Comparison of ENCODE assay signal across 9 cellular contexts in the genomic region with DNA sequence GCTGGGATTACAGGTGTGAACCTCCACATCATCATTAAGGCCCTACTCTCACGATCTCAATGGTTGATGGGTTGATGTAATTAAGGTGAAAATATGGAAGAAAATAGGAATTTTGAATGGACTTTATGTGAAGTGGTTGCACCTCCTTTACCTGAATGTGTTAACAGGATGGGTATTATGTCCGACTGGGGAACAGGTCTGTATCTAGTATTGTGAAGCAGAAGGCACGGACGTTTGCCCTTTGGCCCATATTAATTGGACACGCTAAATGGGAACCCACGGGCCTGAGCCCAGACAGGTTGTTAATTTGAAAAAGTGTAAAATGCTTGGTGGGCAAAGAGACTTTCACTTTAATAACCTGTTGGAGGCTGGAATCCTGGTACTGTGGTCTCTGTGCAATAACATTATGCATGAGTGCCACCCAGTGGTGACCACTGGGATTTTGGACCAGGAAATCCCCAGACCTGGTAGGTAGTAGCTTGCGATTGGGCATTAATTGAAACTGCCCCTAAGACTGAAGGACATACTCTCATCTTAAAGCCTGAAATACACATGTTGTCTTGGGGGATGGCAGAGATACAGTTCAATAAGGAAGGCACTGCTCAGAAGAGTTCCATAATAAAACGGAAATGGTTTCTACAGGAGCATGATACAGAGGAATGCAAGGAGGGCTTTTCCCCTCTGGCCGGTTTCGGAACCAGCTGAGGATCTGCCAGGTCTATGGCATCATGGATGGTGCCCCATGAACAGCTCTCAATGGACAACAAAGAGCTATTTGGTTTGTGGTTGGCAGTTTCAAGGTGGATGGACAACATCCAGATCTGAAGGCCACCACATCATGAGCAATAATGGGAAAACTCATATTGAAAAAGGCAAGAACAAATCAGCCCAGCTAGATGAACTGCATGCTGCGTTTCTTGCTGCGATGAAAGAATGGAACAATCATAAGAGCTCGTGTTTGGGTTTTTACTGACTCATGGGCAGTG. TPM values are rescaled to one million over a fixed set of nuclear protein-coding genes. Genes with fewer than 3 reads are reported as not detected.
A peak's percentile ranks its signal among the peaks of the same experiment; 100 is the strongest.
DNase-seq lines count a peak whose midpoint lies in the region; ATAC-seq and TF ChIP-seq lines count a peak whose summit lies in the region.
"Had no signal": no experiment of that assay in that cellular context is flagged by ENCODE, and none has a peak within 500 bp of the region (broad histone marks: within the 10 kb centered on the region; RNA-seq: fewer than 3 reads in every experiment).

No MANE protein-coding gene starts in this region.

- no peak overlapping the region for H3K27ac Mint-ChIP-seq in chondrocyte (ENCODE audit: unreplicated experiment)

- H3K4me3 Mint-ChIP-seq in chondrocyte (ENCODE audit: unreplicated experiment), result no peak overlapping the region

- no peak overlapping the region for H3K4me2 ChIP-seq in DOHH2 (ENCODE audit: low read length)

- no peak overlapping the region for H3K27ac ChIP-seq in DOHH2 (ENCODE audit: low read depth, low read length)
- H3K27ac ChIP-seq in left lung, result no peak overlapping the region
- H3K27ac ChIP-seq: epithelial cell of prostate had no signal

- DNase-seq in NCI-H345 treated with DMSO at 0.1 percent for 48 hours (lab: John Stamatoyannopoulos, UW; ENCODE audit: unreplicated experiment) (peak; percentile 37), chondrocyte (ENCODE audit: low spot score) (no peak), left lung (peak in 1 of 2 donors; percentile 64), mesenteric fat pad (ENCODE audit: low spot score) (no peak)
- DNase-seq in activated CD4-positive, alpha-beta T cell treated with anti-CD3 and anti-CD28 coated beads for 4 hours, result peak; percentile 58 to 78
- DNase-seq in stimulated activated CD4-positive, alpha-beta T cell treated with anti-CD3 and anti-CD28 coated beads, TNF-alpha, amount 100 ng/mL, for 1 hour (ENCODE audit: low read depth in 3 of 3, low spot score in 1 of 3), result peak; percentile 53 to 59 (median 59)

- no peaks in the 10 kb centered on the region for H3F3A ChIP-seq in DOHH2 (ENCODE audit: control insufficient read depth, insufficient read depth)

- H3K36me3 Mint-ChIP-seq in chondrocyte (ENCODE audit: low read depth), result peaks cover 1% of the 10 kb centered on the region

- H3K27me3 Mint-ChIP-seq in chondrocyte (ENCODE audit: low read depth), result peaks cover 24% of the 10 kb centered on the region

- peaks cover 13% of the 10 kb centered on the region for H3K4me1 ChIP-seq in DOHH2 (ENCODE audit: control insufficient read depth, low read length)
- H3K4me1 ChIP-seq in left lung, result peaks cover 0 to 7% of the 10 kb centered on the region in 2 donors

- no peaks in the 10 kb centered on the region for H3K9me2 ChIP-seq in DOHH2 (replicated peaks; ENCODE audit: control insufficient read depth, low read length)

- peaks cover 10% of the 10 kb centered on the region for H3K9me3 Mint-ChIP-seq in chondrocyte (ENCODE audit: low read depth)

- H3K27me3 ChIP-seq in DOHH2 (ENCODE audit: control insufficient read depth, low read length) (peaks cover 15% of the 10 kb centered on the region), left lung (peaks cover 0 to 8% of the 10 kb centered on the region in 2 donors)

- peaks cover 6% of the 10 kb centered on the region for H3K4me1 Mint-ChIP-seq in chondrocyte (ENCODE audit: low read depth)

- H4K20me1 ChIP-seq in DOHH2 (ENCODE audit: control insufficient read depth, insufficient read depth, low read depth, low read length), result no peaks in the 10 kb centered on the region

- peak; percentile 91 for TF ChIP-seq CTCF in DOHH2 (IDR thresholded peaks at IDR 0.05; ENCODE audit: low read depth, low read length, poor library complexity, severe bottlenecking)
- peak; percentile 93 for TF ChIP-seq CTCF in chondrocyte (IDR thresholded peaks at IDR 0.05)
- peak; percentile 86 to 88 for TF ChIP-seq CTCF in left lung (IDR thresholded peaks at IDR 0.05)

- H3K36me3 ChIP-seq in DOHH2 (ENCODE audit: control insufficient read depth, low read length) (no peaks in the 10 kb centered on the region), left lung (no peaks in the 10 kb centered on the region)

- no peaks in the 10 kb centered on the region for H3K9me3 ChIP-seq in DOHH2 (ENCODE audit: control insufficient read depth, insufficient read depth, low read length)
- H3K9me3 ChIP-seq in left lung, result peaks cover 0 to 5% of the 10 kb centered on the region in 2 donors

- ATAC-seq in HG02642 (IDR thresholded peaks at IDR 0.05; ENCODE audit: poor library complexity, unreplicated experiment) (peak; percentile 72), left lung (peak; percentile 99)

- intact Hi-C loops in left lung (cut with DNase I), result no loop called here

- no peak overlapping the region for H3K4me3 ChIP-seq in DOHH2 (ENCODE audit: low read length)
- no peak overlapping the region for H3K4me3 ChIP-seq in left lung

- H3K79me2 ChIP-seq in DOHH2 (ENCODE audit: control insufficient read depth, low read length), result no peaks in the 10 kb centered on the region

RNA-seq across cellular contexts. Expression of a gene that starts 26.2 kb away (rescaled TPM):
- total RNA-seq in chondrocyte, result 41.4 to 46.4 TPM (median 41.9 TPM) in 3 replicates
- total RNA-seq in left lung, result 10 to 100 TPM; 33.7 to 34.5 TPM
- total RNA-seq in mesenteric fat pad, result 34.8 TPM

Comparison
In these comparisons a context has a peak if more than half of its experiments do, and no peak if none do; other contexts are left out.
1. DNase-seq: peak in NCI-H345 treated with DMSO at 0.1 percent for 48 hours (single experiment), activated CD4-positive, alpha-beta T cell treated with anti-CD3 and anti-CD28 coated beads for 4 hours (2 of 2) and stimulated activated CD4-positive, alpha-beta T cell treated with anti-CD3 and anti-CD28 coated beads, TNF-alpha, amount 100 ng/mL, for 1 hour (3 of 3); none in chondrocyte (single experiment) and mesenteric fat pad (single experiment).
2. Peak in every context shown above with its lines, with median percentiles within 50 percentile points of each other: CTCF ChIP-seq.